ENCODE assay signal across 18 cellular contexts in the genomic region with DNA sequence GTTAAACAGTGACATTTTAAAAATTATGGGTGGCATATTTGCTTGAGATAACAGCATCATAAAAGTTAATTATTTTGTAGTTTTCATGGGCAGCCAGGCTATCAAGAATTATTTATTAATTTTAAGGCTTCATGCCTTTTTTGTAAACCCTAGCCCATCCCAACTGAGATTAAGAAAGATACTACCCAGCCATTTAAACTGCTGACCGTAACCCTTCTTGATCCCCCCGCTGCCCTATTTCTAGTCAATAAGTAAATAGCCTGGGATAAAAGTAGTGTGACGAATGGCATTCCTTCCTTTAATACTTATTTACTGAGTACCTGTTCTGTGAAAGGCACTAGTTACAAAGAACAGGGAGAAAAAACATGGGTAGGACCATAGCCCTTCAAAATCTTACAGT.
DNase-seq lines count a peak whose midpoint lies in the region; ATAC-seq, FAIRE-seq and TF ChIP-seq lines count a peak whose summit lies in the region.
"Had no signal": no experiment of that assay in that cellular context is flagged by ENCODE, and none has a peak within 500 bp of the region (broad histone marks: within the 10 kb centered on the region; RNA-seq: fewer than 3 reads in every experiment).

No MANE protein-coding gene starts in this region.

- H3K4me1 ChIP-seq in body of pancreas: peaks cover 8% of the 10 kb centered on the region
- H3K4me1 ChIP-seq in hepatocyte (ENCODE audit: insufficient read depth): no peaks in the 10 kb centered on the region
- H3K4me1 ChIP-seq in kidney (ENCODE audit: control insufficient read depth in 1 of 2, insufficient read depth in 1 of 2, low read depth in 1 of 2, low read length in 2 of 2): no peaks in the 10 kb centered on the region

- peak overlapping the region; percentile 24 for H3K4me3 Mint-ChIP-seq in progenitor cell of endocrine pancreas (ENCODE audit: low read depth)
- no peak overlapping the region for H3K4me3 Mint-ChIP-seq in effector memory CD8-positive, alpha-beta T cell
- H3K4me3 Mint-ChIP-seq: CD4-positive, CD25-positive, alpha-beta regulatory T cell; CD8-positive, alpha-beta T cell; HFFc6 had no signal

- no peaks in the 10 kb centered on the region for H3K27me3 Mint-ChIP-seq in progenitor cell of endocrine pancreas
- no peaks in the 10 kb centered on the region for H3K27me3 Mint-ChIP-seq in effector memory CD8-positive, alpha-beta T cell
- H3K27me3 Mint-ChIP-seq: CD4-positive, CD25-positive, alpha-beta regulatory T cell had no signal

- H3K79me2 ChIP-seq in hepatocyte: no peaks in the 10 kb centered on the region

- H3K27ac ChIP-seq in body of pancreas (peak overlapping the region in 2 of 4 donors; percentile 20 to 60), hepatocyte (peak overlapping the region; percentile 49), kidney (ENCODE audit: low read depth in 2 of 2, low read length in 2 of 2) (no peak overlapping the region)

- peak; percentile 63 for ATAC-seq in body of pancreas
- no peak for ATAC-seq in effector memory CD8-positive, alpha-beta T cell (replicated peaks)
- ATAC-seq: CD8-positive, alpha-beta T cell; GM12878 had no signal

- peaks cover 28% of the 10 kb centered on the region for H3K36me3 Mint-ChIP-seq in progenitor cell of endocrine pancreas (ENCODE audit: insufficient read depth)
- peaks cover 32% of the 10 kb centered on the region for H3K36me3 Mint-ChIP-seq in effector memory CD8-positive, alpha-beta T cell (ENCODE audit: insufficient read depth)

- peak overlapping the region; percentile 89 for H3K27ac Mint-ChIP-seq in progenitor cell of endocrine pancreas
- no peak overlapping the region for H3K27ac Mint-ChIP-seq in effector memory CD8-positive, alpha-beta T cell
- H3K27ac Mint-ChIP-seq: CD8-positive, alpha-beta T cell; HFFc6 had no signal

- no peak overlapping the region for H2AFZ ChIP-seq in hepatocyte

- WGBS in body of pancreas, 2 donors: 69 to 75% methylated on average over 3 of the region's 3 CpGs
- 74% methylated on average over 3 of the region's 3 CpGs for WGBS in hepatocyte (ENCODE audit: low lambda C conversion rate, missing lambda C conversion rate)

- no peaks in the 10 kb centered on the region for H3K9me2 ChIP-seq in hepatocyte (replicated peaks; ENCODE audit: insufficient read depth)

- DNase-seq in body of pancreas: peak in 1 of 4 donors; percentile 3
- peak; percentile 6 for DNase-seq in hepatocyte (ENCODE audit: low spot score)
- DNase-seq in progenitor cell of endocrine pancreas (ENCODE audit: low spot score, unreplicated experiment): no peak
- DNase-seq in effector memory CD8-positive, alpha-beta T cell: no peak
- no peak for DNase-seq in NCI-H510A treated with DMSO at 0.1 percent for 48 hours (lab: John Stamatoyannopoulos, UW)
- DNase-seq in kidney: no peak
- DNase-seq: C1 segment of cervical spinal cord; Caco-2; CD4-positive, CD25-positive, alpha-beta regulatory T cell; CD8-positive, alpha-beta T cell; DMS79; EL; GDM1; GOT3; HFFc6 had no signal

- H3K4me3 ChIP-seq in body of pancreas (no peak overlapping the region), hepatocyte (no peak overlapping the region), kidney (ENCODE audit: low read length in 2 of 2) (no peak overlapping the region)
- H3K4me3 ChIP-seq: GM12878, HAP-1 had no signal

- H3K4me1 Mint-ChIP-seq in progenitor cell of endocrine pancreas (ENCODE audit: low read depth): peaks cover 22% of the 10 kb centered on the region
- peaks cover 6 to 8% of the 10 kb centered on the region in 2 donors for H3K4me1 Mint-ChIP-seq in effector memory CD8-positive, alpha-beta T cell (ENCODE audit: low read depth in 2 of 2)

- H3K27me3 ChIP-seq in body of pancreas: no peaks in the 10 kb centered on the region
- H3K27me3 ChIP-seq in hepatocyte: no peaks in the 10 kb centered on the region

- no peak overlapping the region for H3K9ac ChIP-seq in kidney (ENCODE audit: low read length in 2 of 2)

- peak overlapping the region; percentile 35 for H3K4me2 ChIP-seq in hepatocyte

- H3K36me3 ChIP-seq in body of pancreas (replicated peaks in 1 of 2; ENCODE audit: insufficient read depth in 1 of 2, low read depth in 2 of 2) (peaks cover 0 to 14% of the 10 kb centered on the region in 2 donors), hepatocyte (replicated peaks; ENCODE audit: insufficient read depth, low read depth) (peaks cover 4% of the 10 kb centered on the region), kidney (ENCODE audit: control insufficient read depth in 1 of 2, insufficient read depth in 2 of 2, low read length in 2 of 2) (peaks cover 0 to 6% of the 10 kb centered on the region in 2 donors)

- TF ChIP-seq POLR2A in body of pancreas (IDR thresholded peaks at IDR 0.05): no peak

- intact Hi-C loops in body of pancreas (cut with DNase I): no loop called here
- intact Hi-C loops in kidney (cut with DNase I): no loop called here

- FAIRE-seq in kidney (lab: Jason Lieb, UNC): no peak
- FAIRE-seq: GM12878, GM19239 had no signal

- TF ChIP-seq CTCF in body of pancreas (IDR thresholded peaks at IDR 0.05): no peak
- no peak for TF ChIP-seq CTCF in hepatocyte (IDR thresholded peaks at IDR 0.05; ENCODE audit: poor library complexity)
- no peak for TF ChIP-seq CTCF in progenitor cell of endocrine pancreas (IDR thresholded peaks at IDR 0.05; ENCODE audit: unreplicated experiment)
- no peak for TF ChIP-seq CTCF in kidney (IDR thresholded peaks at IDR 0.05; ENCODE audit: borderline replicate concordance, extremely low read depth, insufficient read depth)

- H4K20me1 ChIP-seq in hepatocyte (ENCODE audit: insufficient read depth, poor library complexity, severe bottlenecking): no peaks in the 10 kb centered on the region

- peaks cover 4% of the 10 kb centered on the region for H3K9me3 Mint-ChIP-seq in progenitor cell of endocrine pancreas (ENCODE audit: low read depth)
- no peaks in the 10 kb centered on the region for H3K9me3 Mint-ChIP-seq in effector memory CD8-positive, alpha-beta T cell
- H3K9me3 Mint-ChIP-seq: CD4-positive, CD25-positive, alpha-beta regulatory T cell; CD8-positive, alpha-beta T cell had no signal

- H3K9me3 ChIP-seq in body of pancreas (no peaks in the 10 kb centered on the region), hepatocyte (ENCODE audit: low read depth) (no peaks in the 10 kb centered on the region), kidney (ENCODE audit: control insufficient read depth in 1 of 2, low read length in 2 of 2) (no peaks in the 10 kb centered on the region)
- H3K9me3 ChIP-seq: Caco-2, HAP-1 had no signal
